Comparison of ENCODE assay signal across 21 cellular contexts in genomic region chr15:93428807-93429351, GRCh38.
DNase-seq lines count a peak whose midpoint lies in the region; ATAC-seq and TF ChIP-seq lines count a peak whose summit lies in the region.
"Had no signal": no experiment of that assay in that cellular context is flagged by ENCODE, and none has a peak within 500 bp of the region (broad histone marks: within the 10 kb centered on the region; RNA-seq: fewer than 3 reads in every experiment).

No MANE protein-coding gene starts in this region.

- DNase-seq in DMS53 (lab: John Stamatoyannopoulos, UW), result peak; percentile 4
- DNase-seq in DMS53 treated with DMSO at 0.1 percent for 48 hours (lab: John Stamatoyannopoulos, UW; ENCODE audit: unreplicated experiment), result no peak
- DNase-seq in SJCRH30, result peak in 1 of 2 experiments; percentile 39
- peak; percentile 70 for DNase-seq in esophagus muscularis mucosa (ENCODE audit: extremely low spot score)
- no peak for DNase-seq in neural progenitor cell (ENCODE audit: low spot score)
- no peak for DNase-seq in naive thymus-derived CD4-positive, alpha-beta T cell
- no peak for DNase-seq in sigmoid colon
- DNase-seq in iPS-NIHi11 (ENCODE audit: low spot score), result no peak
- DNase-seq: CD4-positive, alpha-beta memory T cell; EL; GOT3; MV-4-11; NCI-H1105 treated with DMSO at 0.1 percent for 48 hours; NCI-H187; NCI-H446 treated with DMSO at 0.1 percent for 48 hours; NCI-H526 treated with DMSO at 0.1 percent for 48 hours; OCI-M1; Right ventricle myocardium superior had no signal

- H3K36me3 Mint-ChIP-seq in neural progenitor cell, result peaks cover 38% of the 10 kb centered on the region
- H3K36me3 Mint-ChIP-seq in naive thymus-derived CD4-positive, alpha-beta T cell, result no peaks in the 10 kb centered on the region
- H3K36me3 Mint-ChIP-seq: CD4-positive, alpha-beta memory T cell had no signal

- POLR2A ChIA-PET in naive thymus-derived CD4-positive, alpha-beta T cell (lab: Charles Lee), result no interaction called here

- no peaks in the 10 kb centered on the region for H4K20me1 ChIP-seq in neural progenitor cell (ENCODE audit: low read depth)
- H4K20me1 ChIP-seq: BLaER1 treated with 17β-estradiol and CSF1 and Interleukin-3, amounts not matched to agents 10 nM and 100 nM had no signal

- peaks cover 3% of the 10 kb centered on the region for H3K27me3 Mint-ChIP-seq in neural progenitor cell (ENCODE audit: insufficient read depth, low read depth)
- H3K27me3 Mint-ChIP-seq in naive thymus-derived CD4-positive, alpha-beta T cell, result peaks cover 0 to 11% (median 5%) of the 10 kb centered on the region in 5 donors
- H3K27me3 Mint-ChIP-seq: CD4-positive, alpha-beta memory T cell; IgD-negative memory B cell had no signal

- no peaks in the 10 kb centered on the region for H3K27me3 ChIP-seq in SJCRH30
- no peaks in the 10 kb centered on the region for H3K27me3 ChIP-seq in esophagus muscularis mucosa
- H3K27me3 ChIP-seq in neural progenitor cell, result no peaks in the 10 kb centered on the region
- H3K27me3 ChIP-seq in naive thymus-derived CD4-positive, alpha-beta T cell (ENCODE audit: control insufficient read depth in 2 of 2, insufficient read depth in 2 of 2, low read length in 2 of 2), result no peaks in the 10 kb centered on the region
- no peaks in the 10 kb centered on the region for H3K27me3 ChIP-seq in sigmoid colon
- H3K27me3 ChIP-seq: BLaER1 treated with 17β-estradiol and CSF1 and Interleukin-3, amounts not matched to agents 10 nM and 100 nM had no signal

- no peak overlapping the region for H3K27ac Mint-ChIP-seq in neural progenitor cell
- no peak overlapping the region for H3K27ac Mint-ChIP-seq in naive thymus-derived CD4-positive, alpha-beta T cell
- H3K27ac Mint-ChIP-seq: CD4-positive, alpha-beta memory T cell had no signal

- no peak for ATAC-seq in naive thymus-derived CD4-positive, alpha-beta T cell

- TF ChIP-seq POLR2A in esophagus muscularis mucosa (IDR thresholded peaks at IDR 0.05; ENCODE audit: low read depth), result no peak
- TF ChIP-seq POLR2A in sigmoid colon (IDR thresholded peaks at IDR 0.05), result no peak

- peaks cover 23% of the 10 kb centered on the region for H3K4me1 Mint-ChIP-seq in neural progenitor cell
- H3K4me1 Mint-ChIP-seq in naive thymus-derived CD4-positive, alpha-beta T cell, result no peaks in the 10 kb centered on the region
- H3K4me1 Mint-ChIP-seq: CD4-positive, alpha-beta memory T cell; IgD-negative memory B cell had no signal

- 73% methylated on average over 2 of the region's 2 CpGs for WGBS in esophagus muscularis mucosa
- 67 to 75% methylated on average over 2 of the region's 2 CpGs for WGBS in sigmoid colon, 2 donors

- H3K9ac ChIP-seq in neural progenitor cell, result no peak overlapping the region
- H3K9ac ChIP-seq: BLaER1 treated with 17β-estradiol and CSF1 and Interleukin-3, amounts not matched to agents 10 nM and 100 nM had no signal

- CTCF ChIA-PET in naive thymus-derived CD4-positive, alpha-beta T cell (lab: Charles Lee), result no interaction called here

- H3K27ac ChIP-seq in SJCRH30, result peak overlapping the region; percentile 81
- no peak overlapping the region for H3K27ac ChIP-seq in esophagus muscularis mucosa (replicated peaks in 1 of 4)
- no peak overlapping the region for H3K27ac ChIP-seq in neural progenitor cell
- H3K27ac ChIP-seq in naive thymus-derived CD4-positive, alpha-beta T cell (ENCODE audit: low read depth, low read length), result no peak overlapping the region
- no peak overlapping the region for H3K27ac ChIP-seq in sigmoid colon
- H3K27ac ChIP-seq: 22Rv1 had no signal

- TF ChIP-seq EP300 in esophagus muscularis mucosa (IDR thresholded peaks at IDR 0.05) (no peak), sigmoid colon (IDR thresholded peaks at IDR 0.05) (no peak)

- TF ChIP-seq CTCF in esophagus muscularis mucosa (IDR thresholded peaks at IDR 0.05) (no peak), neural progenitor cell (IDR thresholded peaks at IDR 0.05) (no peak), sigmoid colon (IDR thresholded peaks at IDR 0.05) (no peak)

- H3K4me2 ChIP-seq in neural progenitor cell, result peak overlapping the region; percentile 24

- peaks cover 19% of the 10 kb centered on the region for H3K9me3 Mint-ChIP-seq in neural progenitor cell
- peaks cover 0 to 6% (median 0%) of the 10 kb centered on the region in 11 donors for H3K9me3 Mint-ChIP-seq in naive thymus-derived CD4-positive, alpha-beta T cell

- H3K79me2 ChIP-seq in neural progenitor cell (ENCODE audit: low read depth), result no peaks in the 10 kb centered on the region

- H3K9me3 ChIP-seq in SJCRH30 (replicated peaks) (peaks cover 14% of the 10 kb centered on the region), esophagus muscularis mucosa (peaks cover 0 to 3% (median 0%) of the 10 kb centered on the region in 4 donors), neural progenitor cell (ENCODE audit: low read depth) (no peaks in the 10 kb centered on the region), sigmoid colon (no peaks in the 10 kb centered on the region)
- no peaks in the 10 kb centered on the region for H3K9me3 ChIP-seq in naive thymus-derived CD4-positive, alpha-beta T cell (ENCODE audit: control insufficient read depth in 2 of 3, low read length in 3 of 3)

- H3K36me3 ChIP-seq in SJCRH30, result no peaks in the 10 kb centered on the region
- no peaks in the 10 kb centered on the region for H3K36me3 ChIP-seq in esophagus muscularis mucosa
- H3K36me3 ChIP-seq in neural progenitor cell, result peaks cover 3% of the 10 kb centered on the region
- H3K36me3 ChIP-seq in naive thymus-derived CD4-positive, alpha-beta T cell (ENCODE audit: control insufficient read depth in 2 of 3, insufficient read depth in 3 of 3, low read length in 3 of 3), result no peaks in the 10 kb centered on the region
- no peaks in the 10 kb centered on the region for H3K36me3 ChIP-seq in sigmoid colon
- H3K36me3 ChIP-seq: BLaER1 treated with 17β-estradiol and CSF1 and Interleukin-3, amounts not matched to agents 10 nM and 100 nM had no signal

- intact Hi-C loops in esophagus muscularis mucosa (cut with DNase I), result no loop called here
- intact Hi-C loops in naive thymus-derived CD4-positive, alpha-beta T cell (cut with micrococcal nuclease), result no loop called here
- intact Hi-C loops in sigmoid colon (cut with DNase I), result no loop called here

- H3F3A ChIP-seq in neural progenitor cell (ENCODE audit: low read depth), result peaks cover 9% of the 10 kb centered on the region

- H2AFZ ChIP-seq in neural progenitor cell (replicated peaks), result no peak overlapping the region

- H3K4me3 ChIP-seq in SJCRH30 (no peak overlapping the region), esophagus muscularis mucosa (no peak overlapping the region), neural progenitor cell (no peak overlapping the region), sigmoid colon (no peak overlapping the region)
- H3K4me3 ChIP-seq in naive thymus-derived CD4-positive, alpha-beta T cell (ENCODE audit: low read length), result no peak overlapping the region
- H3K4me3 ChIP-seq: BLaER1 treated with 17β-estradiol and CSF1 and Interleukin-3, amounts not matched to agents 10 nM and 100 nM had no signal

- H3K4me1 ChIP-seq in SJCRH30, result peaks cover 22% of the 10 kb centered on the region
- no peaks in the 10 kb centered on the region for H3K4me1 ChIP-seq in esophagus muscularis mucosa
- peaks cover 21% of the 10 kb centered on the region for H3K4me1 ChIP-seq in neural progenitor cell
- no peaks in the 10 kb centered on the region for H3K4me1 ChIP-seq in naive thymus-derived CD4-positive, alpha-beta T cell (ENCODE audit: control insufficient read depth in 2 of 2, insufficient read depth in 2 of 2, low read length in 2 of 2)
- peaks cover 0 to 11% (median 3%) of the 10 kb centered on the region in 4 donors for H3K4me1 ChIP-seq in sigmoid colon

- no peak overlapping the region for H3K4me3 Mint-ChIP-seq in neural progenitor cell
- no peak overlapping the region for H3K4me3 Mint-ChIP-seq in naive thymus-derived CD4-positive, alpha-beta T cell
- H3K4me3 Mint-ChIP-seq: CD4-positive, alpha-beta memory T cell; IgD-negative memory B cell had no signal

Comparison
In these comparisons a context has a peak if more than half of its experiments do, and no peak if none do; other contexts are left out.
1. DNase-seq: peak in DMS53 (single experiment) and esophagus muscularis mucosa (single experiment); none in DMS53 treated with DMSO at 0.1 percent for 48 hours (single experiment), neural progenitor cell (single experiment), naive thymus-derived CD4-positive, alpha-beta T cell (0 of 9), sigmoid colon (single experiment) and iPS-NIHi11 (single experiment).